Comparison of ENCODE assay signal across 23 cellular contexts in genomic region chr2:127566576-127566975, GRCh38. TPM values are rescaled to one million over a fixed set of nuclear protein-coding genes. Genes with fewer than 3 reads are reported as not detected.
A peak's percentile ranks its signal among the peaks of the same experiment; 100 is the strongest.
DNase-seq lines count a peak whose midpoint lies in the region; ATAC-seq, FAIRE-seq and TF ChIP-seq lines count a peak whose summit lies in the region.
"Had no signal": no experiment of that assay in that cellular context is flagged by ENCODE, and none has a peak within 500 bp of the region (broad histone marks: within the 10 kb centered on the region; RNA-seq: fewer than 3 reads in every experiment).

No MANE protein-coding gene starts in this region.

- no TSS peak for BruUV-seq in Calu3 (replicated peaks; lab: Mats Ljungman, UMichigan)
- no TSS peak for BruUV-seq in HepG2 (replicated peaks; lab: Mats Ljungman, UMichigan)

- 40% methylated on average over 9 of the region's 10 CpGs for WGBS in HepG2 (ENCODE audit: low lambda C conversion rate)

- TF ChIP-seq CTCF in Calu3 (IDR thresholded peaks at IDR 0.05; ENCODE audit: unreplicated experiment) (peak; percentile 9), WERI-Rb-1 (IDR thresholded peaks at IDR 0.05; ENCODE audit: low read depth, low read length) (peak; percentile 40; the same call in 1 of the 2 replicates), HepG2 (CRISPR knock-in tag; IDR thresholded peaks at IDR 0.05) (no peak)

- DNase-seq in DMS53 (lab: John Stamatoyannopoulos, UW), result peak; percentile 13
- DNase-seq in DMS53 treated with DMSO at 0.1 percent for 48 hours (lab: John Stamatoyannopoulos, UW; ENCODE audit: unreplicated experiment), result no peak
- DNase-seq in Calu3, result no peak
- DNase-seq in WERI-Rb-1, result no peak
- DNase-seq in HepG2 (ENCODE audit: low spot score), result no peak
- DNase-seq in stimulated activated CD4-positive, alpha-beta T cell treated with anti-CD3 and anti-CD28 coated beads, Interleukin-4, amount 100 ng/mL, for 1 hour, result no peak
- DNase-seq in activated CD4-positive, alpha-beta T cell treated with anti-CD3 and anti-CD28 coated beads for 48 hours, result no peak
- DNase-seq: CD8-positive, alpha-beta T cell; GF-D8; MV-4-11; NCI-H1417; NCI-H187 treated with DMSO at 0.1 percent for 48 hours; NCI-H446; NCI-H69; NK-92 treated with Interleukin-12 subunit alpha and Interleukin-12 subunit beta, amount 100 ng/mL, for 24 hours; PC-3; SJCRH30 had no signal

- H3K4me3 ChIP-seq in WERI-Rb-1 (ENCODE audit: low read depth, low read length) (no peak overlapping the region), HepG2 (replicated peaks in 1 of 3; ENCODE audit: insufficient read depth in 1 of 3, low read depth in 2 of 3, low read length in 3 of 3) (no peak overlapping the region)
- H3K4me3 ChIP-seq: SJCRH30 had no signal

- no peak for TF ChIP-seq RAD21 in HepG2 (CRISPR knock-in tag; IDR thresholded peaks at IDR 0.05)

- no peak overlapping the region for H2AFZ ChIP-seq in HepG2 (ENCODE audit: low read length)

- H3K4me3 Mint-ChIP-seq in Calu3 (ENCODE audit: low read depth, unreplicated experiment), result no peak overlapping the region
- H3K4me3 Mint-ChIP-seq: B cell; CD8-positive, alpha-beta T cell had no signal

- TF ChIP-seq POLR2A in HepG2 (IDR thresholded peaks at IDR 0.05; ENCODE audit: insufficient read depth in 1 of 2, low read depth in 2 of 2, low read length in 2 of 2), result no peak

- H3K27me3 ChIP-seq in WERI-Rb-1 (ENCODE audit: insufficient read depth, low read depth, severe bottlenecking) (no peaks in the 10 kb centered on the region), HepG2 (ENCODE audit: control insufficient read depth in 1 of 2, insufficient read depth in 2 of 2, low read length in 2 of 2) (peaks cover 7 to 76% of the 10 kb centered on the region in 2 experiments)

- H3K27me3 Mint-ChIP-seq in Calu3 (ENCODE audit: unreplicated experiment), result peaks cover 35% of the 10 kb centered on the region

- no peak for TF ChIP-seq EP300 in HepG2 (IDR thresholded peaks at IDR 0.05; ENCODE audit: low read depth in 2 of 2, low read length in 2 of 2)
- no peak for TF ChIP-seq EP300 in HepG2 (CRISPR knock-in tag; IDR thresholded peaks at IDR 0.05; ENCODE audit: borderline replicate concordance)

- H3K9me3 ChIP-seq in WERI-Rb-1 (ENCODE audit: severe bottlenecking) (no peaks in the 10 kb centered on the region), HepG2 (ENCODE audit: low read length) (no peaks in the 10 kb centered on the region)
- H3K9me3 ChIP-seq: SJCRH30 had no signal

- H3K79me2 ChIP-seq in HepG2 (ENCODE audit: insufficient read depth, low read length), result no peaks in the 10 kb centered on the region

- 0 out of 2 replicates have a peak, but pooled peaks cover 7% of the 10 kb centered on the region for H3K4me1 ChIP-seq in HepG2 (ENCODE audit: insufficient read depth, low read length)
- H3K4me1 ChIP-seq: SJCRH30 had no signal

- POLR2A ChIA-PET in HepG2 (lab: Yijun Ruan, JAX), result no interaction called here

- H3K36me3 Mint-ChIP-seq in Calu3 (ENCODE audit: insufficient read depth, unreplicated experiment), result no peaks in the 10 kb centered on the region
- H3K36me3 Mint-ChIP-seq: CD8-positive, alpha-beta T cell had no signal

- H3K4me2 ChIP-seq in HepG2 (ENCODE audit: low read depth, low read length), result no peak overlapping the region

- no peaks in the 10 kb centered on the region for H3K4me1 Mint-ChIP-seq in Calu3 (ENCODE audit: low read depth, unreplicated experiment)

- H3K27ac ChIP-seq in WERI-Rb-1, result no peak overlapping the region
- H3K27ac ChIP-seq in HepG2 (ENCODE audit: extremely low read length, insufficient read depth, low read length), result no peak overlapping the region
- H3K27ac ChIP-seq: 22Rv1, SJCRH30 had no signal

- in situ Hi-C loops in HepG2 (cut with HindIII; ENCODE audit: extremely low pct_ligation_motif_present, low pct_unique_long_range_greater_than_20kb), result no loop called here

- no peak for FAIRE-seq in HepG2 (lab: Jason Lieb, UNC)
- FAIRE-seq: D721Med, GM19239, H54 had no signal

- H3K9me3 Mint-ChIP-seq in Calu3 (ENCODE audit: low read depth, unreplicated experiment), result no peaks in the 10 kb centered on the region
- H3K9me3 Mint-ChIP-seq: CD8-positive, alpha-beta T cell had no signal

- H3K9ac ChIP-seq in HepG2 (ENCODE audit: insufficient read depth, low read depth, low read length), result no peak overlapping the region

- no peak overlapping the region for H3K27ac Mint-ChIP-seq in Calu3 (ENCODE audit: unreplicated experiment)
- H3K27ac Mint-ChIP-seq: B cell; CD8-positive, alpha-beta T cell had no signal

- CTCF ChIA-PET in Calu3 (lab: Charles Lee) (no interaction called here), HepG2 (lab: Yijun Ruan, JAX; ENCODE audit: low intra/inter-chr PET ratio, low total read pairs) (no interaction called here)

- ATAC-seq in HepG2 (peak; percentile 63), HG03354 (IDR thresholded peaks at IDR 0.05; ENCODE audit: poor library complexity, severe bottlenecking, unreplicated experiment) (no peak)
- ATAC-seq: CD8-positive, alpha-beta T cell; PC-3 had no signal

- H4K20me1 ChIP-seq in HepG2 (ENCODE audit: insufficient read depth, low read length), result no peaks in the 10 kb centered on the region

- H3K36me3 ChIP-seq in WERI-Rb-1 (no peaks in the 10 kb centered on the region), HepG2 (replicated peaks in 1 of 2; ENCODE audit: control insufficient read depth in 1 of 2, insufficient read depth in 2 of 2, low read length in 2 of 2) (no peaks in the 10 kb centered on the region)
- H3K36me3 ChIP-seq: SJCRH30 had no signal

- intact Hi-C loops in Calu3 (cut with micrococcal nuclease; ENCODE audit: unreplicated experiment), result no loop called here
- intact Hi-C loops in HepG2 (cut with micrococcal nuclease; ENCODE audit: unreplicated experiment), result no loop called here

TF ChIP-seq in HepG2, 621 proteins besides CTCF, POLR2A, EP300 and RAD21 (continues in another document):
- no peak for TF ChIP-seq ZNF510 (CRISPR knock-in tag; IDR thresholded peaks at IDR 0.05; ENCODE audit: low read depth)
- TF ChIP-seq CBX5 (CRISPR knock-in tag; IDR thresholded peaks at IDR 0.05; ENCODE audit: borderline replicate concordance), result no peak
- TF ChIP-seq LBX2 (CRISPR knock-in tag; IDR thresholded peaks at IDR 0.05; ENCODE audit: borderline replicate concordance), result no peak
- TF ChIP-seq MBD4 (IDR thresholded peaks at IDR 0.05; ENCODE audit: borderline replicate concordance, low read length), result no peak
- TF ChIP-seq HNF4A (CRISPR knock-in tag; IDR thresholded peaks at IDR 0.05), result no peak

RNA-seq across cellular contexts. Expression of gene MYO7B, which starts 31.1 kb away (rescaled TPM):
- total RNA-seq in Calu3 (2022), result 0.05 and 0.39 TPM in 2 replicates
- not detected in 2 replicates for total RNA-seq in HepG2 (2016; rRNA removed; fragmentation: Illumina TruSeq; extraction: Trizol)
- total RNA-seq in HepG2 (2016; cell fraction: cytosol; rRNA removed; fragmentation: Illumina TruSeq; extraction: Trizol; ENCODE audit: low read depth), result not detected in 2 replicates
- total RNA-seq in HepG2 (2016; cell fraction: insoluble cytoplasmic fraction; rRNA removed; fragmentation: Illumina TruSeq; extraction: Trizol), result not detected in 2 replicates
- not detected in 2 replicates for total RNA-seq in HepG2 (2016; cell fraction: membrane; rRNA removed; fragmentation: Illumina TruSeq; extraction: Trizol)
- not detected in 2 replicates for total RNA-seq in HepG2 (2016; cell fraction: nucleus; rRNA removed; fragmentation: Illumina TruSeq; extraction: Trizol)
- 0.03 TPM in 1 of 2 replicates, not detected in the other for polyA plus RNA-seq in HepG2 (2011; rRNA removed)
- 0.01 TPM in 1 of 2 replicates, not detected in the other for polyA plus RNA-seq in HepG2 (2011; cell fraction: cytosol; rRNA removed)
- polyA plus RNA-seq in HepG2 (2011; cell fraction: nucleus; rRNA removed), result 0.11 and 0.12 TPM in 2 replicates
- polyA plus RNA-seq in HepG2 (2012), result not detected in 2 replicates
- polyA plus RNA-seq in HepG2 (2016; cell fraction: cytosol; fragmentation: Illumina TruSeq; extraction: Trizol; ENCODE audit: low read depth), result not detected in 2 replicates
- not detected in 2 replicates for polyA plus RNA-seq in HepG2 (2016; cell fraction: insoluble cytoplasmic fraction; fragmentation: Illumina TruSeq; extraction: Trizol; ENCODE audit: low read depth)
- not detected in 2 replicates for polyA plus RNA-seq in HepG2 (2016; cell fraction: membrane; fragmentation: Illumina TruSeq; extraction: Trizol; ENCODE audit: low read depth)
- not detected in 2 replicates for polyA plus RNA-seq in HepG2 (2016; cell fraction: nucleus; fragmentation: Illumina TruSeq; extraction: Trizol; ENCODE audit: insufficient read depth, low read depth)
- polyA minus RNA-seq in HepG2 (2011; rRNA and poly(A)+ RNA removed; ENCODE audit: low replicate concordance), result 0.02 TPM in 1 of 2 replicates, not detected in the other
- not detected in 2 replicates for polyA minus RNA-seq in HepG2 (2011; cell fraction: cytosol; rRNA and poly(A)+ RNA removed)
- polyA minus RNA-seq in HepG2 (2011; cell fraction: nucleus; rRNA and poly(A)+ RNA removed), result not detected in 2 replicates

RNA-seq across cellular contexts. Expression of gene IWS1, which starts 40.3 kb away (rescaled TPM):
- total RNA-seq in Calu3 (2022) (47.6 and 48.9 TPM in 2 replicates), HepG2 (2016; rRNA removed; fragmentation: Illumina TruSeq; extraction: Trizol) (62.3 and 90.2 TPM in 2 replicates)
- total RNA-seq in HepG2 (2016; cell fraction: cytosol; rRNA removed; fragmentation: Illumina TruSeq; extraction: Trizol; ENCODE audit: low read depth), result 6.7 and 7.7 TPM in 2 replicates
- 62.9 and 85.5 TPM in 2 replicates for total RNA-seq in HepG2 (2016; cell fraction: insoluble cytoplasmic fraction; rRNA removed; fragmentation: Illumina TruSeq; extraction: Trizol)
- 17.1 and 18.1 TPM in 2 replicates for total RNA-seq in HepG2 (2016; cell fraction: membrane; rRNA removed; fragmentation: Illumina TruSeq; extraction: Trizol)
- total RNA-seq in HepG2 (2016; cell fraction: nucleus; rRNA removed; fragmentation: Illumina TruSeq; extraction: Trizol), result 52.7 and 54.8 TPM in 2 replicates
- polyA plus RNA-seq in HepG2 (2011; rRNA removed), result 25.7 and 28.9 TPM in 2 replicates
- polyA plus RNA-seq in HepG2 (2011; cell fraction: cytosol; rRNA removed), result 16.1 and 24.8 TPM in 2 replicates
- 17.9 and 22.5 TPM in 2 replicates for polyA plus RNA-seq in HepG2 (2011; cell fraction: nucleus; rRNA removed)
- polyA plus RNA-seq in HepG2 (2012), result 43.1 and 48.6 TPM in 2 replicates
- polyA plus RNA-seq in HepG2 (2016; cell fraction: cytosol; fragmentation: Illumina TruSeq; extraction: Trizol; ENCODE audit: low read depth), result 4.3 and 4.7 TPM in 2 replicates
- polyA plus RNA-seq in HepG2 (2016; cell fraction: insoluble cytoplasmic fraction; fragmentation: Illumina TruSeq; extraction: Trizol; ENCODE audit: low read depth), result 87.1 and 88.3 TPM in 2 replicates
- polyA plus RNA-seq in HepG2 (2016; cell fraction: membrane; fragmentation: Illumina TruSeq; extraction: Trizol; ENCODE audit: low read depth), result 9.9 and 10.2 TPM in 2 replicates
- polyA plus RNA-seq in HepG2 (2016; cell fraction: nucleus; fragmentation: Illumina TruSeq; extraction: Trizol; ENCODE audit: insufficient read depth, low read depth), result 60.9 and 64.3 TPM in 2 replicates
- polyA minus RNA-seq in HepG2 (2011; rRNA and poly(A)+ RNA removed; ENCODE audit: low replicate concordance), result 7.4 and 11.6 TPM in 2 replicates
- polyA minus RNA-seq in HepG2 (2011; cell fraction: cytosol; rRNA and poly(A)+ RNA removed), result 28.7 and 30.0 TPM in 2 replicates
- polyA minus RNA-seq in HepG2 (2011; cell fraction: nucleus; rRNA and poly(A)+ RNA removed), result 43.5 and 63.2 TPM in 2 replicates
